25 cellular contexts compared by ENCODE assay signal in genomic region chr4:2902126-2902525, GRCh38. TPM values are rescaled to one million over a fixed set of nuclear protein-coding genes. Genes with fewer than 3 reads are reported as not detected.
A peak's percentile ranks its signal among the peaks of the same experiment; 100 is the strongest.
DNase-seq lines count a peak whose midpoint lies in the region; ATAC-seq, FAIRE-seq and TF ChIP-seq lines count a peak whose summit lies in the region.
"Had no signal": no experiment of that assay in that cellular context is flagged by ENCODE, and none has a peak within 500 bp of the region (broad histone marks: within the 10 kb centered on the region; RNA-seq: fewer than 3 reads in every experiment).

No MANE protein-coding gene starts in this region.

- no peak overlapping the region for H3K4me3 Mint-ChIP-seq in CD4-positive, alpha-beta memory T cell
- H3K4me3 Mint-ChIP-seq in activated CD4-positive, alpha-beta memory T cell treated with anti-CD3 and anti-CD28 coated beads, Interleukin-2, amount 10 ng/mL, durations not matched to agents 7 days and 5 days, result no peak overlapping the region
- H3K4me3 Mint-ChIP-seq: CD4-positive, alpha-beta T cell; stimulated activated naive CD8-positive, alpha-beta T cell treated with anti-CD3 and anti-CD28 coated beads, Interleukin-15, amount 100 ng/mL, for 72 hours had no signal

- CTCF ChIA-PET in CD4-positive, alpha-beta memory T cell (lab: Charles Lee; ENCODE audit: partially characterized antibody), result no interaction called here
- CTCF ChIA-PET in activated CD4-positive, alpha-beta memory T cell treated with anti-CD3 and anti-CD28 coated beads, Interleukin-2, amount 10 ng/mL, durations not matched to agents 7 days and 5 days (lab: Charles Lee), result no interaction called here

- no peak for ATAC-seq in body of pancreas
- ATAC-seq: stimulated activated naive CD8-positive, alpha-beta T cell treated with anti-CD3 and anti-CD28 coated beads, Interleukin-15, amount 100 ng/mL, for 72 hours had no signal

- H3K4me1 ChIP-seq in CD4-positive, alpha-beta memory T cell (ENCODE audit: insufficient read depth, low read length), result peaks cover 13% of the 10 kb centered on the region
- H3K4me1 ChIP-seq in body of pancreas, result peaks cover 16% of the 10 kb centered on the region
- H3K4me1 ChIP-seq: sigmoid colon, thyroid gland had no signal

- peaks cover 53 to 81% of the 10 kb centered on the region in 2 donors for H3K36me3 Mint-ChIP-seq in CD4-positive, alpha-beta memory T cell
- peaks cover 75% of the 10 kb centered on the region for H3K36me3 Mint-ChIP-seq in activated CD4-positive, alpha-beta memory T cell treated with anti-CD3 and anti-CD28 coated beads, Interleukin-2, amount 10 ng/mL, durations not matched to agents 7 days and 5 days (ENCODE audit: low read depth)

- peaks cover 10 to 16% (median 14%) of the 10 kb centered on the region in 4 donors for H3K4me1 Mint-ChIP-seq in CD4-positive, alpha-beta memory T cell
- peaks cover 17% of the 10 kb centered on the region for H3K4me1 Mint-ChIP-seq in activated CD4-positive, alpha-beta memory T cell treated with anti-CD3 and anti-CD28 coated beads, Interleukin-2, amount 10 ng/mL, durations not matched to agents 7 days and 5 days

- no peak for TF ChIP-seq CTCF in body of pancreas (IDR thresholded peaks at IDR 0.05)

- H3K36me3 ChIP-seq in CD4-positive, alpha-beta memory T cell (ENCODE audit: insufficient read depth, low read length), result peaks cover 76% of the 10 kb centered on the region
- H3K36me3 ChIP-seq in body of pancreas (replicated peaks in 1 of 2; ENCODE audit: insufficient read depth in 1 of 2, low read depth in 2 of 2), result peaks cover 19 to 30% of the 10 kb centered on the region in 2 donors

- peak overlapping the region in 5 of 7 donors; percentile 15 to 39 (median 19) for H3K27ac Mint-ChIP-seq in CD4-positive, alpha-beta memory T cell
- H3K27ac Mint-ChIP-seq in activated CD4-positive, alpha-beta memory T cell treated with anti-CD3 and anti-CD28 coated beads, Interleukin-2, amount 10 ng/mL, durations not matched to agents 7 days and 5 days, result peak overlapping the region; percentile 33
- H3K27ac Mint-ChIP-seq: CD4-positive, alpha-beta T cell had no signal

- no peak overlapping the region for H3K4me3 ChIP-seq in CD4-positive, alpha-beta memory T cell (ENCODE audit: low read length in 2 of 2)
- H3K4me3 ChIP-seq in body of pancreas, result no peak overlapping the region
- H3K4me3 ChIP-seq: sigmoid colon, thyroid gland had no signal

- TF ChIP-seq POLR2A in body of pancreas (IDR thresholded peaks at IDR 0.05), result no peak

- H3K27me3 ChIP-seq in CD4-positive, alpha-beta memory T cell (ENCODE audit: insufficient read depth, low read length), result no peaks in the 10 kb centered on the region
- no peaks in the 10 kb centered on the region for H3K27me3 ChIP-seq in body of pancreas
- H3K27me3 ChIP-seq: brain microvascular endothelial cell, sigmoid colon, thyroid gland had no signal

- POLR2A ChIA-PET in CD4-positive, alpha-beta memory T cell (lab: Charles Lee; ENCODE audit: partially characterized antibody), result no interaction called here
- POLR2A ChIA-PET in activated CD4-positive, alpha-beta memory T cell treated with anti-CD3 and anti-CD28 coated beads, Interleukin-2, amount 10 ng/mL, durations not matched to agents 7 days and 5 days (lab: Charles Lee), result no interaction called here

- 19 to 31% methylated on average over 2 of the region's 2 CpGs for WGBS in body of pancreas, 2 donors

- intact Hi-C loops in CD4-positive, alpha-beta memory T cell (cut with micrococcal nuclease), result no loop called here
- intact Hi-C loops in body of pancreas (cut with DNase I), result no loop called here

- H3K9me3 ChIP-seq in CD4-positive, alpha-beta memory T cell (ENCODE audit: control insufficient read depth in 1 of 2, low read length in 2 of 2), result no peaks in the 10 kb centered on the region
- no peaks in the 10 kb centered on the region for H3K9me3 ChIP-seq in body of pancreas
- H3K9me3 ChIP-seq: sigmoid colon, thyroid gland had no signal

- no peak overlapping the region for H3K27ac ChIP-seq in CD4-positive, alpha-beta memory T cell (ENCODE audit: low read depth, low read length)
- no peak overlapping the region for H3K27ac ChIP-seq in body of pancreas
- H3K27ac ChIP-seq: brain microvascular endothelial cell, sigmoid colon, thyroid gland had no signal

- peak; percentile 45 for FAIRE-seq in islet of Langerhans (lab: Jason Lieb, UNC)
- FAIRE-seq: H1 had no signal

- DNase-seq in NCI-H146 (lab: John Stamatoyannopoulos, UW) (peak; percentile 26), NCI-H146 treated with DMSO at 0.1 percent for 48 hours (lab: John Stamatoyannopoulos, UW; ENCODE audit: unreplicated experiment) (no peak), body of pancreas (no peak), putamen (ENCODE audit: low spot score) (no peak), AML-193 (lab: John Stamatoyannopoulos, UW) (no peak)
- DNase-seq in CD4-positive, alpha-beta memory T cell, result no peak
- DNase-seq in activated CD4-positive, alpha-beta memory T cell treated with anti-CD3 and anti-CD28 coated beads, Interleukin-2, amount 10 ng/mL, durations not matched to agents 7 days and 5 days, result no peak
- DNase-seq: activated CD4-positive, alpha-beta T cell treated with anti-CD3 and anti-CD28 coated beads for 48 hours; activated CD8-positive, alpha-beta memory T cell treated with anti-CD3 and anti-CD28 coated beads, Interleukin-2, amount 50 U/mL, for 48 hours; activated effector memory CD4-positive, alpha-beta T cell treated with Interleukin-2 at 50 U/mL for 16 hours; brain microvascular endothelial cell; CD4-positive, alpha-beta T cell; DMS53; effector CD8-positive, alpha-beta T cell; GDM1; mammary epithelial cell; NCI-H1694; NCI-H2171; NCI-H524; SHP77; sigmoid colon; stimulated activated naive CD8-positive, alpha-beta T cell treated with anti-CD3 and anti-CD28 coated beads, Interleukin-15, amount 100 ng/mL, for 72 hours; thyroid gland had no signal

- no peaks in the 10 kb centered on the region for H3K9me3 Mint-ChIP-seq in CD4-positive, alpha-beta memory T cell
- no peaks in the 10 kb centered on the region for H3K9me3 Mint-ChIP-seq in activated CD4-positive, alpha-beta memory T cell treated with anti-CD3 and anti-CD28 coated beads, Interleukin-2, amount 10 ng/mL, durations not matched to agents 7 days and 5 days
- H3K9me3 Mint-ChIP-seq: CD4-positive, alpha-beta T cell; stimulated activated naive CD8-positive, alpha-beta T cell treated with anti-CD3 and anti-CD28 coated beads, Interleukin-15, amount 100 ng/mL, for 72 hours had no signal

- no peaks in the 10 kb centered on the region for H3K27me3 Mint-ChIP-seq in CD4-positive, alpha-beta memory T cell
- H3K27me3 Mint-ChIP-seq in activated CD4-positive, alpha-beta memory T cell treated with anti-CD3 and anti-CD28 coated beads, Interleukin-2, amount 10 ng/mL, durations not matched to agents 7 days and 5 days, result no peaks in the 10 kb centered on the region
- H3K27me3 Mint-ChIP-seq: CD4-positive, alpha-beta T cell; stimulated activated naive CD8-positive, alpha-beta T cell treated with anti-CD3 and anti-CD28 coated beads, Interleukin-15, amount 100 ng/mL, for 72 hours had no signal

RNA-seq across cellular contexts. Expression of gene ADD1, which starts 58.5 kb away (rescaled TPM):
- 100 to 1,000 TPM; 289 to 293 TPM for total RNA-seq in CD4-positive, alpha-beta memory T cell
- 100 to 1,000 TPM; 159 to 171 TPM for polyA plus RNA-seq in CD4-positive, alpha-beta memory T cell
- total RNA-seq in activated CD4-positive, alpha-beta memory T cell treated with anti-CD3 and anti-CD28 coated beads, Interleukin-2, amount 10 ng/mL, durations not matched to agents 7 days and 5 days, result 100 to 1,000 TPM; 266 to 277 TPM
- total RNA-seq in body of pancreas, result 100 to 1,000 TPM in 1 of 2 donors, 10 to 100 TPM in 1; 84.1 to 266 TPM
